Comparison of ENCODE assay signal across 11 cellular contexts in genomic region chr3:177263615-177264365, GRCh38.
DNase-seq lines count a peak whose midpoint lies in the region; ATAC-seq, FAIRE-seq and TF ChIP-seq lines count a peak whose summit lies in the region.
"Had no signal": no experiment of that assay in that cellular context is flagged by ENCODE, and none has a peak within 500 bp of the region (broad histone marks: within the 10 kb centered on the region; RNA-seq: fewer than 3 reads in every experiment).

No MANE protein-coding gene starts in this region.

- in situ Hi-C loops in GM12878 (cut with MboI), result no loop called here

- no peaks in the 10 kb centered on the region for H3K9me3 ChIP-seq in GM12878 (replicated peaks; ENCODE audit: control insufficient read depth, insufficient read depth, low read length)

- H3K27me3 ChIP-seq in GM12878 (replicated peaks in 1 of 2; ENCODE audit: control insufficient read depth in 2 of 2, insufficient read depth in 2 of 2, low read length in 1 of 2), result no peaks in the 10 kb centered on the region

- FAIRE-seq in GM12878 (lab: Jason Lieb, UNC), result peak; percentile 65
- FAIRE-seq in HTR-8/SVneo (lab: Jason Lieb, UNC), result no peak

- intact Hi-C loops in GM12878 (cut with micrococcal nuclease; ENCODE audit: unreplicated experiment), result no loop called here

- H3K9ac ChIP-seq in GM12878 (ENCODE audit: control insufficient read depth, insufficient read depth, low read length), result no peak overlapping the region

- RAD21 ChIA-PET in GM12878 (lab: Charles Lee; ENCODE audit: unreplicated experiment), result no interaction called here

- TF ChIP-seq POLR2A in GM12878 (IDR thresholded peaks at IDR 0.05; ENCODE audit: low read depth, low read length), result no peak

- H3K4me3 ChIP-seq in GM12878, result no peak overlapping the region
- H3K4me3 ChIP-seq in skeletal muscle cell (ENCODE audit: low read depth, low read length), result no peak overlapping the region

- POLR2A ChIA-PET in GM12878 (lab: Charles Lee), result no interaction called here

- H4K20me1 ChIP-seq in GM12878 (ENCODE audit: control insufficient read depth, insufficient read depth), result no peaks in the 10 kb centered on the region

- H3K27ac ChIP-seq in GM12878 (ENCODE audit: control insufficient read depth, insufficient read depth), result no peak overlapping the region

- ATAC-seq in HG03342 (IDR thresholded peaks at IDR 0.05; ENCODE audit: unreplicated experiment) (peak; percentile 70), GM12878 (no peak), GM19324 (IDR thresholded peaks at IDR 0.05; ENCODE audit: low FRiP score, unreplicated experiment) (no peak), HG03571 (IDR thresholded peaks at IDR 0.05; ENCODE audit: unreplicated experiment) (no peak)

- BruUV-seq in GM12878 (replicated peaks; lab: Mats Ljungman, UMichigan), result no TSS peak

- no peak for TF ChIP-seq CTCF in GM12878 (IDR thresholded peaks at IDR 0.05 in 2 of 3, conservative IDR thresholded peaks at IDR 0.05 in 1 of 3; ENCODE audit: control insufficient read depth in 2 of 3, extremely low read depth in 1 of 3, insufficient read depth in 1 of 3, low read depth in 3 of 3, low read length in 3 of 3)

- SMC1A ChIA-PET in GM12878 (lab: Charles Lee; ENCODE audit: uncharacterized antibody, unreplicated experiment), result interaction anchor here (1.2 kb wide), 1 partner anchor 211 kb away, joined by 4 read pairs; no protein-coding TSS in a partner anchor

- H2AFZ ChIP-seq in GM12878 (ENCODE audit: control insufficient read depth, low read depth, low read length), result no peak overlapping the region

- DNase-seq in NCI-H2227 treated with DMSO at 0.1 percent for 48 hours (lab: John Stamatoyannopoulos, UW) (peak; percentile 9), NCI-H2227 (lab: John Stamatoyannopoulos, UW; ENCODE audit: unreplicated experiment) (no peak), GM12878 (ENCODE audit: low read depth, low spot score) (no peak), skeletal muscle cell (ENCODE audit: low read depth) (peak; percentile 13), HTR-8/SVneo (ENCODE audit: insufficient read length, low spot score) (no peak)
- DNase-seq: 8988T; activated CD4-positive, alpha-beta T cell treated with anti-CD3 and anti-CD28 coated beads, Interleukin-2, amount 50 U/mL, for 1 hour; HCEC 1CT had no signal

- CTCF ChIA-PET in GM12878 (lab: Yijun Ruan, JAX), result interaction anchor here (0.9 kb wide), 1 partner anchor 13 kb away, joined by 4 read pairs; no protein-coding TSS in a partner anchor

- H3K36me3 ChIP-seq in GM12878 (ENCODE audit: control insufficient read depth in 2 of 2, insufficient read depth in 2 of 2, low read length in 1 of 2), result no peaks in the 10 kb centered on the region

- H3K4me2 ChIP-seq in GM12878 (ENCODE audit: control insufficient read depth, insufficient read depth), result no peak overlapping the region

- H3K4me1 ChIP-seq in GM12878 (ENCODE audit: control insufficient read depth, insufficient read depth, low read length), result no peaks in the 10 kb centered on the region; the same call in 1 of the 2 replicates

- 71% methylated on average over 8 of the region's 8 CpGs for WGBS in GM12878 (ENCODE audit: insufficient coverage, insufficient replicate concordance, low lambda C conversion rate, missing lambda C conversion rate)

- no peak for TF ChIP-seq RAD21 in GM12878 (IDR thresholded peaks at IDR 0.05; ENCODE audit: insufficient read depth, low read depth, low read length)

- TF ChIP-seq EP300 in GM12878 (IDR thresholded peaks at IDR 0.05; ENCODE audit: borderline replicate concordance in 1 of 2, control insufficient read depth in 1 of 2, low read depth in 2 of 2, low read length in 2 of 2), result no peak

- no peaks in the 10 kb centered on the region for H3K79me2 ChIP-seq in GM12878 (ENCODE audit: control insufficient read depth, insufficient read depth, low read length)

TF ChIP-seq in GM12878, 131 proteins besides CTCF, POLR2A, EP300 and RAD21:
- TF ChIP-seq BACH1 (IDR thresholded peaks at IDR 0.05; ENCODE audit: borderline replicate concordance) (peak; percentile 53; the same call in 1 of the 2 replicates), HDAC6 (IDR thresholded peaks at IDR 0.05; ENCODE audit: unreplicated experiment) (no peak), HDAC2 (IDR thresholded peaks at IDR 0.05) (no peak)

Comparison
In these comparisons a context has a peak if more than half of its experiments do, and no peak if none do; other contexts are left out.
1. DNase-seq: peak in NCI-H2227 treated with DMSO at 0.1 percent for 48 hours (single experiment) and skeletal muscle cell (single experiment); none in NCI-H2227 (single experiment), GM12878 (single experiment) and HTR-8/SVneo (single experiment).